ENCODE assay signal across 8 cellular contexts in genomic region chr1:65075123-65075976, GRCh38.
DNase-seq lines count a peak whose midpoint lies in the region; ATAC-seq, FAIRE-seq and TF ChIP-seq lines count a peak whose summit lies in the region.

No MANE protein-coding gene starts in this region.

- 46% methylated on average over 6 of the region's 6 CpGs for WGBS in HepG2 (ENCODE audit: low lambda C conversion rate)

- H3K4me1 ChIP-seq in HepG2 (ENCODE audit: insufficient read depth, low read length), result no peaks in the 10 kb centered on the region; the same call in 1 of the 2 replicates

- no TSS peak for BruUV-seq in HepG2 (replicated peaks; lab: Mats Ljungman, UMichigan)

- TF ChIP-seq POLR2A in HepG2 (IDR thresholded peaks at IDR 0.05; ENCODE audit: insufficient read depth in 1 of 2, low read depth in 2 of 2, low read length in 2 of 2), result no peak

- TF ChIP-seq CTCF in HepG2 (CRISPR knock-in tag; IDR thresholded peaks at IDR 0.05), result peak; percentile 81

- POLR2A ChIA-PET in HepG2 (lab: Yijun Ruan, JAX), result no interaction called here

- no peaks in the 10 kb centered on the region for H3K9me3 ChIP-seq in HepG2 (ENCODE audit: low read length)

- H3K27me3 ChIP-seq in HepG2 (ENCODE audit: control insufficient read depth in 1 of 2, insufficient read depth in 2 of 2, low read length in 2 of 2), result 0 out of 5 replicates have a peak, but pooled peaks cover 0 to 6% of the 10 kb centered on the region in 2 experiments

- H3K4me2 ChIP-seq in HepG2 (ENCODE audit: low read depth, low read length), result no peak overlapping the region

- ATAC-seq in HG03025 (IDR thresholded peaks at IDR 0.05; ENCODE audit: low FRiP score, unreplicated experiment) (peak; percentile 84), HepG2 (peak; percentile 92)

- peak; percentile 79 for FAIRE-seq in HepG2 (lab: Jason Lieb, UNC)

- H2AFZ ChIP-seq in HepG2 (ENCODE audit: low read length), result no peak overlapping the region

- no peak overlapping the region for H3K4me3 ChIP-seq in HepG2 (replicated peaks in 1 of 3; ENCODE audit: insufficient read depth in 1 of 3, low read depth in 2 of 3, low read length in 3 of 3)

- no peak for TF ChIP-seq EP300 in HepG2 (IDR thresholded peaks at IDR 0.05; ENCODE audit: low read depth in 2 of 2, low read length in 2 of 2)
- TF ChIP-seq EP300 in HepG2 (CRISPR knock-in tag; IDR thresholded peaks at IDR 0.05; ENCODE audit: borderline replicate concordance), result no peak

- H4K20me1 ChIP-seq in HepG2 (ENCODE audit: insufficient read depth, low read length), result no peaks in the 10 kb centered on the region

- no peaks in the 10 kb centered on the region for H3K79me2 ChIP-seq in HepG2 (ENCODE audit: insufficient read depth, low read length)

- in situ Hi-C loops in HepG2 (cut with HindIII; ENCODE audit: extremely low pct_ligation_motif_present, low pct_unique_long_range_greater_than_20kb), result no loop called here

- DNase-seq in SIG-M5 treated with dmso at 0.1 percent for 504 hours (lab: John Stamatoyannopoulos, UW; ENCODE audit: unreplicated experiment) (peak; percentile 68), SIG-M5 (lab: John Stamatoyannopoulos, UW) (no peak), NCI-H2171 treated with DMSO at 0.1 percent for 48 hours (lab: John Stamatoyannopoulos, UW) (peak; percentile 71), cerebellum (ENCODE audit: low spot score) (peak; percentile 42), HepG2 (ENCODE audit: low spot score) (peak; percentile 57)
- DNase-seq in activated CD4-positive, CD25-positive, alpha-beta regulatory T cell (lab: John Stamatoyannopoulos, UW), result peak; percentile 9 to 41 (median 39)
- peak; percentile 28 to 40 for DNase-seq in stimulated activated CD8-positive, alpha-beta memory T cell treated with anti-CD3 and anti-CD28 coated beads, Interleukin-4, amount 100 ng/mL, for 1 hour (ENCODE audit: low read depth in 2 of 2, low spot score in 1 of 2)

- CTCF ChIA-PET in HepG2 (lab: Yijun Ruan, JAX; ENCODE audit: low intra/inter-chr PET ratio, low total read pairs), result interaction anchor here (1.5 to 1.8 kb wide), 3 partner anchors 12 to 134 kb away, joined by 4 to 9 read pairs (median 6); no protein-coding TSS in a partner anchor

- no peak for TF ChIP-seq RAD21 in HepG2 (CRISPR knock-in tag; IDR thresholded peaks at IDR 0.05)

- intact Hi-C loops in HepG2 (cut with micrococcal nuclease; ENCODE audit: unreplicated experiment), result loop anchor here (2.0 to 5.0 kb wide), 2 partner anchors 15 to 67 kb away; no protein-coding TSS in a partner anchor

- no peaks in the 10 kb centered on the region for H3K36me3 ChIP-seq in HepG2 (replicated peaks in 1 of 2; ENCODE audit: control insufficient read depth in 1 of 2, insufficient read depth in 2 of 2, low read length in 2 of 2)

- no peak overlapping the region for H3K27ac ChIP-seq in HepG2 (ENCODE audit: extremely low read length, insufficient read depth, low read length)

- no peak overlapping the region for H3K9ac ChIP-seq in HepG2 (ENCODE audit: insufficient read depth, low read depth, low read length)

TF ChIP-seq in HepG2, 621 proteins besides CTCF, POLR2A, EP300 and RAD21:
- peak; percentile 33 for TF ChIP-seq XRCC5 (optimal IDR thresholded peaks at IDR 0.05; ENCODE audit: low read length)
- no peak for TF ChIP-seq SMYD3 (CRISPR knock-in tag; IDR thresholded peaks at IDR 0.05)
- TF ChIP-seq GATAD2A (CRISPR knock-in tag; IDR thresholded peaks at IDR 0.05), result peak; percentile 33; the same call in 1 of the 2 replicates
- TF ChIP-seq, protein P1, sequence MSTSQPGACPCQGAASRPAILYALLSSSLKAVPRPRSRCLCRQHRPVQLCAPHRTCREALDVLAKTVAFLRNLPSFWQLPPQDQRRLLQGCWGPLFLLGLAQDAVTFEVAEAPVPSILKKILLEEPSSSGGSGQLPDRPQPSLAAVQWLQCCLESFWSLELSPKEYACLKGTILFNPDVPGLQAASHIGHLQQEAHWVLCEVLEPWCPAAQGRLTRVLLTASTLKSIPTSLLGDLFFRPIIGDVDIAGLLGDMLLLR (CRISPR knock-in tag; IDR thresholded peaks at IDR 0.05), result no peak
- peak; percentile 63 for TF ChIP-seq ZNF644 (CRISPR knock-in tag; IDR thresholded peaks at IDR 0.05; ENCODE audit: low read depth)
- no peak for TF ChIP-seq ZNF75D (CRISPR knock-in tag; IDR thresholded peaks at IDR 0.05; ENCODE audit: borderline replicate concordance)
- TF ChIP-seq SMC3 (IDR thresholded peaks at IDR 0.05; ENCODE audit: low read length), result peak; percentile 66
- no peak for TF ChIP-seq GABPA (IDR thresholded peaks at IDR 0.05; ENCODE audit: low read depth, low read length)
- TF ChIP-seq GABPA (CRISPR knock-in tag; IDR thresholded peaks at IDR 0.05; ENCODE audit: low read depth), result no peak
- TF ChIP-seq ZKSCAN8 (CRISPR knock-in tag; IDR thresholded peaks at IDR 0.05; ENCODE audit: borderline replicate concordance), result no peak
- TF ChIP-seq SIN3B (IDR thresholded peaks at IDR 0.05; ENCODE audit: low read length), result no peak
- TF ChIP-seq ZBTB25 (CRISPR knock-in tag; IDR thresholded peaks at IDR 0.05), result 0 out of 2 replicates have a peak, but pooled peaks have one; percentile 30
- no peak for TF ChIP-seq YEATS2 (CRISPR knock-in tag; IDR thresholded peaks at IDR 0.05; ENCODE audit: borderline replicate concordance)
- no peak for TF ChIP-seq HOXD1 (CRISPR knock-in tag; IDR thresholded peaks at IDR 0.05)
- no peak for TF ChIP-seq CHCHD3 (CRISPR knock-in tag; IDR thresholded peaks at IDR 0.05)
- no peak for TF ChIP-seq HDAC2 (CRISPR knock-in tag; IDR thresholded peaks at IDR 0.05)
- no peak for TF ChIP-seq ZMAT3 (CRISPR knock-in tag; conservative IDR thresholded peaks at IDR 0.05)
- TF ChIP-seq ZNF83 (CRISPR knock-in tag; IDR thresholded peaks at IDR 0.05; ENCODE audit: borderline replicate concordance), result no peak
- TF ChIP-seq, protein P2, sequence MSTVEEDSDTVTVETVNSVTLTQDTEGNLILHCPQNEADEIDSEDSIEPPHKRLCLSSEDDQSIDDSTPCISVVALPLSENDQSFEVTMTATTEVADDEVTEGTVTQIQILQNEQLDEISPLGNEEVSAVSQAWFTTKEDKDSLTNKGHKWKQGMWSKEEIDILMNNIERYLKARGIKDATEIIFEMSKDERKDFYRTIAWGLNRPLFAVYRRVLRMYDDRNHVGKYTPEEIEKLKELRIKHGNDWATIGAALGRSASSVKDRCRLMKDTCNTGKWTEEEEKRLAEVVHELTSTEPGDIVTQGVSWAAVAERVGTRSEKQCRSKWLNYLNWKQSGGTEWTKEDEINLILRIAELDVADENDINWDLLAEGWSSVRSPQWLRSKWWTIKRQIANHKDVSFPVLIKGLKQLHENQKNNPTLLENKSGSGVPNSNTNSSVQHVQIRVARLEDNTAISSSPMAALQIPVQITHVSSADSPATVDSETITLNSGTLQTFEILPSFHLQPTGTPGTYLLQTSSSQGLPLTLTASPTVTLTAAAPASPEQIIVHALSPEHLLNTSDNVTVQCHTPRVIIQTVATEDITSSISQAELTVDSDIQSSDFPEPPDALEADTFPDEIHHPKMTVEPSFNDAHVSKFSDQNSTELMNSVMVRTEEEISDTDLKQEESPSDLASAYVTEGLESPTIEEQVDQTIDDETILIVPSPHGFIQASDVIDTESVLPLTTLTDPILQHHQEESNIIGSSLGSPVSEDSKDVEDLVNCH (CRISPR knock-in tag; IDR thresholded peaks at IDR 0.05), result no peak
- no peak for TF ChIP-seq ZNF775 (CRISPR knock-in tag; IDR thresholded peaks at IDR 0.05; ENCODE audit: borderline replicate concordance)
- no peak for TF ChIP-seq MYC (CRISPR knock-in tag; IDR thresholded peaks at IDR 0.05; ENCODE audit: borderline replicate concordance)
- no peak for TF ChIP-seq RFX1 (IDR thresholded peaks at IDR 0.05)
- peak; percentile 63 for TF ChIP-seq STAG1 (CRISPR knock-in tag; IDR thresholded peaks at IDR 0.05)
TF ChIP-seq in HepG2: peak in this region for 6.
